19 cellular contexts compared by ENCODE assay signal in the genomic region with DNA sequence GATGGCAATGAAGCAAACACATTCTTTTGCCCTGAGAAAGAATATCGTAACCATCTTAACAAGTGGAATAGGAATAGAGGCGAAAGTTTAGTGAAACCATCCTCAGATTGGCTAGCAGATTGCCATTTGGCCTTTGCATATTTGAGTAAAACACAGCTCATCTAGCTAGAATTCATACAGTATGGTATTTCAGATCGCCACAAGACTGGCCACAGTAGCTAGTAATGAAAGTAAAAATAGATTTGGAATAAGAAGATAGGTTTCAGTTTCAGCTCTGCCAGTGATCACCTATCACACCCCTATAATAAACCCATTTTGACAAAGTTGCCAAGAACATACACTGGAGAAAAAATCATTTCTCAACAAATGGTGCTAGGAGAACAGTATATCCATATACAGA.
DNase-seq lines count a peak whose midpoint lies in the region; ATAC-seq and TF ChIP-seq lines count a peak whose summit lies in the region.
"Had no signal": no experiment of that assay in that cellular context is flagged by ENCODE, and none has a peak within 500 bp of the region (broad histone marks: within the 10 kb centered on the region; RNA-seq: fewer than 3 reads in every experiment).

No MANE protein-coding gene starts in this region.

- H3K36me3 Mint-ChIP-seq in MCF 10A (ENCODE audit: insufficient read depth, unreplicated experiment), result no peaks in the 10 kb centered on the region
- H3K36me3 Mint-ChIP-seq: CD4-positive, alpha-beta memory T cell had no signal

- H3K27ac Mint-ChIP-seq in MCF 10A (ENCODE audit: low read depth, unreplicated experiment), result no peak overlapping the region
- H3K27ac Mint-ChIP-seq: CD4-positive, alpha-beta memory T cell had no signal

- H3K9me2 ChIP-seq in PC-3 (replicated peaks; ENCODE audit: low read length), result no peaks in the 10 kb centered on the region

- peak; percentile 50 for ATAC-seq in GM18499 (IDR thresholded peaks at IDR 0.05; ENCODE audit: insufficient read depth, unreplicated experiment)
- peak; percentile 61 for ATAC-seq in GM18907 (IDR thresholded peaks at IDR 0.05; ENCODE audit: unreplicated experiment)
- ATAC-seq in HG02938 (IDR thresholded peaks at IDR 0.05; ENCODE audit: unreplicated experiment), result peak; percentile 63
- ATAC-seq in HG03520 (IDR thresholded peaks at IDR 0.05; ENCODE audit: unreplicated experiment), result peak; percentile 41
- ATAC-seq in PC-3, result no peak

- no peaks in the 10 kb centered on the region for H3K4me1 Mint-ChIP-seq in MCF 10A (ENCODE audit: insufficient read depth, unreplicated experiment)
- H3K4me1 Mint-ChIP-seq: CD4-positive, alpha-beta memory T cell had no signal

- no peaks in the 10 kb centered on the region for H3K9me3 ChIP-seq in PC-3 (ENCODE audit: low read length)
- H3K9me3 ChIP-seq: BLaER1, HAP-1 had no signal

- TF ChIP-seq CTCF in MCF 10A (IDR thresholded peaks at IDR 0.05; ENCODE audit: unreplicated experiment) (no peak), PC-3 (conservative IDR thresholded peaks at IDR 0.05; ENCODE audit: low read depth, low read length) (no peak)

- CTCF ChIA-PET in MCF 10A (lab: Yijun Ruan, JAX), result interaction anchor here (0.6 to 1.7 kb wide), 2 partner anchors 20 to 1441 kb away, joined by 3 read pairs; no protein-coding TSS in a partner anchor
- CTCF ChIA-PET in PC-3 (lab: Charles Lee), result no interaction called here

- H3K27me3 Mint-ChIP-seq in MCF 10A (ENCODE audit: insufficient read depth, unreplicated experiment), result no peaks in the 10 kb centered on the region
- H3K27me3 Mint-ChIP-seq: CD4-positive, alpha-beta memory T cell had no signal

- H3K27me3 ChIP-seq in PC-3 (ENCODE audit: low read length), result peaks cover 34% of the 10 kb centered on the region
- H3K27me3 ChIP-seq: BLaER1 had no signal

- POLR2A ChIA-PET in MCF 10A (lab: Yijun Ruan, JAX), result no interaction called here
- POLR2A ChIA-PET in PC-3 (lab: Charles Lee; ENCODE audit: unreplicated experiment), result no interaction called here

- no peaks in the 10 kb centered on the region for H3K9me3 Mint-ChIP-seq in MCF 10A (ENCODE audit: unreplicated experiment)

- no peak overlapping the region for H3K4me3 ChIP-seq in PC-3 (ENCODE audit: low read length)
- H3K4me3 ChIP-seq: BLaER1, HAP-1 had no signal

- H4K20me1 ChIP-seq in PC-3 (ENCODE audit: low read length), result no peaks in the 10 kb centered on the region
- H4K20me1 ChIP-seq: BLaER1 had no signal

- BruUV-seq in MCF 10A (replicated peaks; lab: Mats Ljungman, UMichigan) (no TSS peak), PC-3 (replicated peaks; lab: Mats Ljungman, UMichigan) (no TSS peak)

- no peaks in the 10 kb centered on the region for H3K36me3 ChIP-seq in PC-3 (ENCODE audit: low read depth, low read length)
- H3K36me3 ChIP-seq: BLaER1, HAP-1 had no signal

- no peak for DNase-seq in stimulated activated CD4-positive, alpha-beta T cell treated with anti-CD3 and anti-CD28 coated beads, Interleukin-4, amount 100 ng/mL, for 1 hour
- no peak for DNase-seq in NCI-H1105 (lab: John Stamatoyannopoulos, UW)
- DNase-seq in MCF 10A (ENCODE audit: unreplicated experiment), result no peak
- DNase-seq in PC-3, result no peak
- DNase-seq: CD4-positive, alpha-beta memory T cell; DMS153; GF-D8; NCI-H1105 treated with DMSO at 0.1 percent for 48 hours; NCI-H1694 treated with DMSO at 0.1 percent for 48 hours; NCI-H2227 treated with DMSO at 0.1 percent for 48 hours; NCI-H524; T-helper 1 cell; T-helper 9 cell had no signal

- no peaks in the 10 kb centered on the region for H3K79me2 ChIP-seq in PC-3 (ENCODE audit: low read length)

- H3K9ac ChIP-seq in PC-3 (ENCODE audit: low read length), result no peak overlapping the region
- H3K9ac ChIP-seq: BLaER1 had no signal

- intact Hi-C loops in MCF 10A (cut with micrococcal nuclease) (no loop called here), PC-3 (cut with micrococcal nuclease) (no loop called here)

- no peak overlapping the region for H3K4me2 ChIP-seq in PC-3 (ENCODE audit: low read length)
- H3K4me2 ChIP-seq: BLaER1 had no signal

- H3K4me3 Mint-ChIP-seq in MCF 10A (ENCODE audit: unreplicated experiment), result no peak overlapping the region
- H3K4me3 Mint-ChIP-seq: CD4-positive, alpha-beta memory T cell had no signal

- H2AFZ ChIP-seq in PC-3 (ENCODE audit: low read length), result no peak overlapping the region

- H3K4me1 ChIP-seq in PC-3 (ENCODE audit: insufficient read depth, low read length), result no peaks in the 10 kb centered on the region
- H3K4me1 ChIP-seq: HAP-1 had no signal

- no peak overlapping the region for H3K27ac ChIP-seq in PC-3 (ENCODE audit: low read length)
- H3K27ac ChIP-seq: BLaER1 had no signal

- H3F3A ChIP-seq in PC-3 (ENCODE audit: low read length, unreplicated experiment), result no peaks in the 10 kb centered on the region
